1 cellular context compared by ENCODE assay signal in the genomic region with DNA sequence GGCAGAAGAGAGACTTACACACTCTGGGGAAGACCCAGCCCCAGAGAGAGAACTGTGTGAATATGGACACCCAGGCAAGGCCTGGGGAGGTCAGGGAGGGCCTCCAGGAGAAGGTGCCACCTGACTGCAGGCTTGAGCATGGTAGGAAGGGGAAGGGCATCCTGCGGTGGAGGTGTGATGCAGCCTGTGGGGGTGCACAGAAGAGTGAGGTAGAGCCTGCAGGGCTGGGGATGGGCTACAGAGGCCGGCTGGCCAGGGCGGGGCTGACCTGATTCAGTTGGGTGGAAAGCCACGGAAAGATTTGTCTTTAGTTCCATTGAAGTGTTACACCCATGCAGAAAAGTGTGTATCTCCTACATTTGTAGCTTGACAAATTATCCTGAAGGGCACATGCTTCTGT.
TF ChIP-seq lines count a peak whose summit lies in the region.

No MANE protein-coding gene starts in this region.

TF ChIP-seq in GM23338, 12 proteins besides CTCF, POLR2A, EP300 and RAD21 (continued from another document):
- TF ChIP-seq ZNF462 (CRISPR knock-in tag; IDR thresholded peaks at IDR 0.05) = no peak
- TF ChIP-seq POLR2AphosphoS5 (IDR thresholded peaks at IDR 0.05; ENCODE audit: low read depth) = no peak
- no peak for TF ChIP-seq JUNB (IDR thresholded peaks at IDR 0.05; ENCODE audit: unreplicated experiment)
- no peak for TF ChIP-seq ETS1 (IDR thresholded peaks at IDR 0.05)
